Comparison of ENCODE assay signal across 42 cellular contexts in genomic region chr10:112243713-112244112, GRCh38. TPM values are rescaled to one million over a fixed set of nuclear protein-coding genes. Genes with fewer than 3 reads are reported as not detected.
"Had no signal": no experiment of that assay in that cellular context is flagged by ENCODE, and none has a peak within 500 bp of the region (broad histone marks: within the 10 kb centered on the region; RNA-seq: fewer than 3 reads in every experiment).

No MANE protein-coding gene starts in this region.

- H3K9me3 ChIP-seq: adrenal gland had no signal

- H3K4me1 Mint-ChIP-seq: activated CD4-positive, alpha-beta T cell treated with anti-CD3 and anti-CD28 coated beads, Interleukin-2, amount 10 ng/mL, durations not matched to agents 24 days and 14 days; activated naive CD8-positive, alpha-beta T cell treated with anti-CD3 and anti-CD28 coated beads for 36 hours; brain; immature natural killer cell; nephron; T-helper 17 cell had no signal

- ATAC-seq: foreskin keratinocyte; heart left ventricle; mucosa of descending colon; right cardiac atrium; stimulated activated naive CD8-positive, alpha-beta T cell treated with anti-CD3 and anti-CD28 coated beads, Interleukin-15, Interleukin-2, amounts not matched to agents 100 U/mL and 50 U/mL, for 24 hours; T-helper 17 cell had no signal

- H3K27ac Mint-ChIP-seq: activated CD4-positive, alpha-beta memory T cell treated with anti-CD3 and anti-CD28 coated beads for 36 hours; activated CD4-positive, alpha-beta T cell treated with anti-CD3 and anti-CD28 coated beads, Interleukin-2, amount 10 ng/mL, durations not matched to agents 24 days and 14 days; activated naive CD4-positive, alpha-beta T cell treated with anti-CD3 and anti-CD28 coated beads for 36 hours; activated naive CD8-positive, alpha-beta T cell treated with anti-CD3 and anti-CD28 coated beads for 36 hours; activated T-helper 1 cell treated with anti-CD3 and anti-CD28 coated beads, Interleukin-12 subunit alpha, Interleukin-12 subunit beta, Interleukin-2, Interleukin-4 antibody, amounts not matched to agents 30 ng/mL and 10 ng/mL and 1 ng/mL, durations not matched to agents 14 hours and 24 hours and 36 hours; brain; nephron; T-helper 17 cell had no signal

- H3K27me3 ChIP-seq: adrenal gland, cardiac muscle cell, foreskin keratinocyte, heart left ventricle, uterus had no signal

- H3K4me3 ChIP-seq: adrenal gland, cardiac muscle cell, coronary artery, dorsolateral prefrontal cortex, heart left ventricle, left ventricle myocardium inferior, mucosa of descending colon, thoracic aorta, uterus had no signal

- H3K4me3 Mint-ChIP-seq: activated CD4-positive, alpha-beta memory T cell treated with anti-CD3 and anti-CD28 coated beads for 36 hours; activated CD4-positive, alpha-beta T cell treated with anti-CD3 and anti-CD28 coated beads, Interleukin-2, amount 10 ng/mL, durations not matched to agents 24 days and 14 days; activated naive CD4-positive, alpha-beta T cell treated with anti-CD3 and anti-CD28 coated beads for 36 hours; activated naive CD8-positive, alpha-beta T cell treated with anti-CD3 and anti-CD28 coated beads for 36 hours; activated T-helper 1 cell treated with anti-CD3 and anti-CD28 coated beads, Interleukin-12 subunit alpha, Interleukin-12 subunit beta, Interleukin-2, Interleukin-4 antibody, amounts not matched to agents 30 ng/mL and 10 ng/mL and 1 ng/mL, durations not matched to agents 14 hours and 24 hours and 36 hours; brain; immature natural killer cell; nephron; T-helper 17 cell had no signal

- H3K27ac ChIP-seq: adrenal gland, cardiac muscle cell, coronary artery, dorsolateral prefrontal cortex, foreskin keratinocyte, heart left ventricle, left ventricle myocardium inferior, thoracic aorta, uterus had no signal

- DNase-seq: activated CD4-positive, alpha-beta memory T cell treated with anti-CD3 and anti-CD28 coated beads for 36 hours; activated CD4-positive, alpha-beta T cell treated with anti-CD3 and anti-CD28 coated beads, Interleukin-2, amount 10 ng/mL, durations not matched to agents 24 days and 14 days; activated CD4-positive, CD25-positive, alpha-beta regulatory T cell treated with anti-CD3 and anti-CD28 coated beads, Interleukin-2, amount 50 U/mL, for 72 hours; activated CD8-positive, alpha-beta memory T cell treated with anti-CD3 and anti-CD28 coated beads, Interleukin-2, amount 50 U/mL, for 4 hours; activated effector memory CD4-positive, alpha-beta T cell treated with anti-CD3 and anti-CD28 coated beads, Interleukin-2, amount 50 U/mL, for 16 hours; activated naive CD4-positive, alpha-beta T cell treated with anti-CD3 and anti-CD28 coated beads for 36 hours; activated naive CD8-positive, alpha-beta T cell treated with anti-CD3 and anti-CD28 coated beads for 36 hours; activated T-cell treated with anti-CD3 and anti-CD28 coated beads, Interleukin-2, amount 50 U/mL, for 1 hour; aorta; dorsolateral prefrontal cortex; effector memory CD4-positive, alpha-beta T cell; foreskin keratinocyte; heart left ventricle; hypothalamus; immature natural killer cell; left ventricle myocardium inferior; mucosa of descending colon; posterior cingulate gyrus; right cardiac atrium; stimulated activated CD4-positive, alpha-beta T cell treated with anti-CD3 and anti-CD28 coated beads, Interleukin-12 subunit alpha, Interleukin-12 subunit beta, amount 100 ng/mL, for 4 hours; stimulated activated CD4-positive, alpha-beta T cell treated with anti-CD3 and anti-CD28 coated beads, Interleukin-4, amount 100 ng/mL, for 1 hour; stimulated activated naive CD8-positive, alpha-beta T cell treated with anti-CD3 and anti-CD28 coated beads, Interleukin-15, Interleukin-2, amounts not matched to agents 100 U/mL and 50 U/mL, for 24 hours; T-helper 17 cell; T1000; trophoblast cell; uterus had no signal

- H3K4me1 ChIP-seq: adrenal gland, foreskin keratinocyte, heart left ventricle, left ventricle myocardium inferior, uterus had no signal

- H3K27me3 Mint-ChIP-seq: activated CD4-positive, alpha-beta T cell treated with anti-CD3 and anti-CD28 coated beads, Interleukin-2, amount 10 ng/mL, durations not matched to agents 24 days and 14 days; brain had no signal

- H3K36me3 ChIP-seq: adrenal gland, cardiac muscle cell, heart left ventricle, left ventricle myocardium inferior, thoracic aorta, uterus had no signal

RNA-seq across cellular contexts. Expression of gene TECTB, which starts 39.5 kb away (rescaled TPM):
- total RNA-seq: activated CD4-positive, alpha-beta memory T cell treated with anti-CD3 and anti-CD28 coated beads for 36 hours; activated CD4-positive, alpha-beta T cell treated with anti-CD3 and anti-CD28 coated beads, Interleukin-2, amount 10 ng/mL, durations not matched to agents 24 days and 14 days; activated CD8-positive, alpha-beta memory T cell treated with anti-CD3 and anti-CD28 coated beads for 36 hours; activated naive CD4-positive, alpha-beta T cell treated with anti-CD3 and anti-CD28 coated beads for 36 hours; activated naive CD8-positive, alpha-beta T cell treated with anti-CD3 and anti-CD28 coated beads for 36 hours; activated T-helper 1 cell treated with anti-CD3 and anti-CD28 coated beads, Interleukin-12 subunit alpha, Interleukin-12 subunit beta, Interleukin-2, Interleukin-4 antibody, amounts not matched to agents 30 ng/mL and 10 ng/mL and 1 ng/mL, durations not matched to agents 14 hours and 24 hours and 36 hours; adrenal gland; aorta; cardiac muscle cell; cerebellum; epithelial cell of proximal tubule; foreskin keratinocyte; heart left ventricle; kidney epithelial cell; left ventricle myocardium inferior; lung microvascular endothelial cell; mesenteric fat pad; mucosa of descending colon; osteoblast; right cardiac atrium; skeletal muscle tissue; subcutaneous adipose tissue; T-helper 17 cell; thoracic aorta; uterus had no signal
- polyA plus RNA-seq: adrenal gland, aorta, cardiac muscle cell, foreskin keratinocyte, heart left ventricle, immature natural killer cell, right cardiac atrium had no signal
